Comparison of ENCODE assay signal across 18 cellular contexts in the genomic region with DNA sequence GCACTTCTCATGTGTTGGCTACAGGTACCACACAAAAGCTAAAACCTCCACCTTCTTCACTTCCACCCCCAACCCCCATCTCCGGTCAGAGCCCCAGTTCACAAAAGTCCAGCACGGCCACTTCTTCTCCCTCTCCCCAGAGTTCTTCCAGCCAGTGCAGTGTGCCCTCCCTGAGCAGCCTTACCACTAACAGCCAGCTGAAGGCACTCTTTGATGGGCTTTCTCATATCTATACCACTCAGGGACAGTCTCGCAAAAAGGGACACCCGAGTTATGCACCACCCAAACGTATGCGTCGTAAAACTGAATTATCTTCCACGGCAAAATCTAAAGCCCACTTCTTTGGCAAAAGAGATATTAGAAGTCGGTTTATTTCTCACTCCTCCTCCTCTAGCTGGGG.
"Had no signal": no experiment of that assay in that cellular context is flagged by ENCODE, and none has a peak within 500 bp of the region (broad histone marks: within the 10 kb centered on the region; RNA-seq: fewer than 3 reads in every experiment).

No MANE protein-coding gene starts in this region.

- DNase-seq: activated CD4-positive, alpha-beta memory T cell treated with anti-CD3 and anti-CD28 coated beads, Interleukin-2, amount 10 ng/mL, durations not matched to agents 7 days and 5 days; activated CD4-positive, alpha-beta T cell treated with anti-CD3 and anti-CD28 coated beads for 48 hours; activated CD4-positive, CD25-positive, alpha-beta regulatory T cell; activated naive CD4-positive, alpha-beta T cell treated with anti-CD3 and anti-CD28 coated beads for 36 hours; activated T-cell treated with anti-CD3 and anti-CD28 coated beads, Interleukin-2, amount 50 U/mL, for 24 hours; effector CD4-positive, alpha-beta T cell; hypothalamus; islet precursor cell; left colon; right cardiac atrium; testis had no signal

- H3K27ac Mint-ChIP-seq: activated CD4-positive, alpha-beta memory T cell treated with anti-CD3 and anti-CD28 coated beads, Interleukin-2, amount 10 ng/mL, durations not matched to agents 7 days and 5 days; activated naive CD4-positive, alpha-beta T cell treated with anti-CD3 and anti-CD28 coated beads for 36 hours; activated T-cell treated with anti-CD3 and anti-CD28 coated beads, Interleukin-2, amount 50 U/mL, for 24 hours; type B pancreatic cell had no signal

- ATAC-seq: left colon had no signal

- H3K27me3 ChIP-seq: testis had no signal

- H3K27ac ChIP-seq: prostate gland, skin epidermis, testis had no signal

- H3K27me3 Mint-ChIP-seq: activated CD4-positive, alpha-beta memory T cell treated with anti-CD3 and anti-CD28 coated beads, Interleukin-2, amount 10 ng/mL, durations not matched to agents 7 days and 5 days; activated T-cell treated with anti-CD3 and anti-CD28 coated beads, Interleukin-2, amount 50 U/mL, for 24 hours; brain; type B pancreatic cell had no signal

- H3K4me1 ChIP-seq: prostate gland had no signal

- H3K4me3 ChIP-seq: lung, prostate gland, skin epidermis, testis had no signal

- H3K4me3 Mint-ChIP-seq: activated CD4-positive, alpha-beta memory T cell treated with anti-CD3 and anti-CD28 coated beads, Interleukin-2, amount 10 ng/mL, durations not matched to agents 7 days and 5 days; activated naive CD4-positive, alpha-beta T cell treated with anti-CD3 and anti-CD28 coated beads for 36 hours; activated T-cell treated with anti-CD3 and anti-CD28 coated beads, Interleukin-2, amount 50 U/mL, for 24 hours; brain; type B pancreatic cell had no signal

- H3K9me3 ChIP-seq: prostate gland, testis had no signal

- H3K9me3 Mint-ChIP-seq: activated CD4-positive, alpha-beta memory T cell treated with anti-CD3 and anti-CD28 coated beads, Interleukin-2, amount 10 ng/mL, durations not matched to agents 7 days and 5 days; activated naive CD4-positive, alpha-beta T cell treated with anti-CD3 and anti-CD28 coated beads for 36 hours; activated T-cell treated with anti-CD3 and anti-CD28 coated beads, Interleukin-2, amount 50 U/mL, for 24 hours; brain; type B pancreatic cell had no signal

- H3K36me3 ChIP-seq: prostate gland had no signal

- FAIRE-seq: frontal cortex, TTC549 had no signal
